ENCODE assay signal across 23 cellular contexts in the genomic region with DNA sequence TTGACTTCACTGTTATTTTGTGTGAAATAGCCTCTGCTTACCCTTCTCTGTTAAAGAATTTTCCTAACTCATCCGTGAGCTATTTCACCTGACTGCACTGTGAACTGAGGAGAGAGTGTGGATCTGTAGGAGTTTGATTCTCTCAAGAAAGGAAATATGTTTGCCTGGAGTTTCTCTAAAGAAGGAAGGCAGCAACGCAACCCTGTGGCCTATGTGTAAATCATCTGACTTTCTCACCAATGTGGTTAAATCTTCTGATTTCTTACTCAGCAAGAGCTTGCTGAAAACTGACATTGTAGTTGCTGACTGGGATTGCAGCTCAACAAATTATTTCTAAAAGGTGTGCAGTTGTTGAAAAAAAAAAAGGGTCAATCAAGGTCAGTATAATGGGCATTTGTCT.
A peak's percentile ranks its signal among the peaks of the same experiment; 100 is the strongest.
DNase-seq lines count a peak whose midpoint lies in the region; ATAC-seq and TF ChIP-seq lines count a peak whose summit lies in the region.
"Had no signal": no experiment of that assay in that cellular context is flagged by ENCODE, and none has a peak within 500 bp of the region (broad histone marks: within the 10 kb centered on the region; RNA-seq: fewer than 3 reads in every experiment).

No MANE protein-coding gene starts in this region.

- no peaks in the 10 kb centered on the region for H4K20me1 ChIP-seq in OCI-LY3 (ENCODE audit: insufficient read depth, low read length)

- peaks cover 25% of the 10 kb centered on the region for H3K27me3 ChIP-seq in OCI-LY3 (ENCODE audit: low read depth, low read length)
- H3K27me3 ChIP-seq: BE2C had no signal

- DNase-seq in amniotic epithelial cell (ENCODE audit: low read depth) (peak; percentile 62), immature natural killer cell (peak; percentile 22 to 40 (median 31)), pons (ENCODE audit: low spot score) (peak; percentile 47)
- no peak for DNase-seq in effector CD4-positive, alpha-beta T cell
- DNase-seq: BE2C; CD8-positive, alpha-beta memory T cell; DMS 273 treated with DMSO at 0.1 percent for 48 hours; DND-41; NCI-H1048; NCI-H1417; NCI-H1694; NCI-H2029 treated with DMSO at 0.1 percent for 48 hours; NCI-H446 treated with DMSO at 0.1 percent for 48 hours; NCI-H526 treated with DMSO at 0.1 percent for 48 hours; OCI-M1; SIG-M5 had no signal

- H3K36me3 Mint-ChIP-seq in immature natural killer cell: no peaks in the 10 kb centered on the region

- peak overlapping the region in 4 of 5 donors; percentile 24 to 29 (median 26) for H3K4me3 Mint-ChIP-seq in immature natural killer cell
- H3K4me3 Mint-ChIP-seq: CD14-positive monocyte; CD8-positive, alpha-beta memory T cell had no signal

- H3K4me1 Mint-ChIP-seq in immature natural killer cell: peaks cover 31 to 41% of the 10 kb centered on the region in 2 donors

- H3K27me3 Mint-ChIP-seq in immature natural killer cell (ENCODE audit: low read depth in 3 of 3): peaks cover 0 to 6% (median 2%) of the 10 kb centered on the region in 3 donors

- H3K27ac Mint-ChIP-seq in immature natural killer cell: no peak overlapping the region
- H3K27ac Mint-ChIP-seq: CD14-positive monocyte; CD8-positive, alpha-beta memory T cell had no signal

- H3K79me2 ChIP-seq in OCI-LY3 (ENCODE audit: low read length): no peaks in the 10 kb centered on the region

- H3K9me3 ChIP-seq in OCI-LY3 (ENCODE audit: insufficient read depth, low read length): no peaks in the 10 kb centered on the region
- H3K9me3 ChIP-seq: A549, BE2C had no signal

- no peak overlapping the region for H3K4me2 ChIP-seq in OCI-LY3 (ENCODE audit: low read length)
- H3K4me2 ChIP-seq: A549 had no signal

- peaks cover 11% of the 10 kb centered on the region; the same call in 1 of the 2 replicates for H3K4me1 ChIP-seq in OCI-LY3 (ENCODE audit: low read length)
- H3K4me1 ChIP-seq: A549, BE2C had no signal

- no peaks in the 10 kb centered on the region for H3K9me3 Mint-ChIP-seq in immature natural killer cell
- H3K9me3 Mint-ChIP-seq: CD8-positive, alpha-beta memory T cell had no signal

- no peaks in the 10 kb centered on the region for H3K36me3 ChIP-seq in OCI-LY3 (replicated peaks; ENCODE audit: low read depth, low read length)
- H3K36me3 ChIP-seq: BE2C had no signal

- H3K9ac ChIP-seq in OCI-LY3 (ENCODE audit: low read length): no peak overlapping the region

- no peak overlapping the region for H3K4me3 ChIP-seq in OCI-LY3 (ENCODE audit: low read length)
- H3K4me3 ChIP-seq: A549, SK-N-MC had no signal

- no peak overlapping the region for H3K27ac ChIP-seq in OCI-LY3 (ENCODE audit: low read length)
- H3K27ac ChIP-seq: A549, HL-60, SK-N-MC had no signal

- no peak overlapping the region for H2AFZ ChIP-seq in OCI-LY3 (ENCODE audit: low read depth, low read length)

- peak; percentile 22; the same call in 1 of the 2 replicates for TF ChIP-seq CTCF in OCI-LY3 (IDR thresholded peaks at IDR 0.05; ENCODE audit: low read depth, low read length)

- ATAC-seq in GM18909 (IDR thresholded peaks at IDR 0.05; ENCODE audit: poor library complexity, unreplicated experiment) (no peak), GM21515 (IDR thresholded peaks at IDR 0.05; ENCODE audit: unreplicated experiment) (no peak)
- ATAC-seq: A549 had no signal
